Comparison of ENCODE assay signal across 11 cellular contexts in genomic region chr10:11236234-11236633, GRCh38.
A peak's percentile ranks its signal among the peaks of the same experiment; 100 is the strongest.
DNase-seq lines count a peak whose midpoint lies in the region; ATAC-seq and TF ChIP-seq lines count a peak whose summit lies in the region.
"Had no signal": no experiment of that assay in that cellular context is flagged by ENCODE, and none has a peak within 500 bp of the region (broad histone marks: within the 10 kb centered on the region; RNA-seq: fewer than 3 reads in every experiment).

No MANE protein-coding gene starts in this region.

- H3K9me2 ChIP-seq in Karpas-422 (replicated peaks; ENCODE audit: insufficient read depth, low read length) = no peaks in the 10 kb centered on the region

- ATAC-seq in GM18519 (IDR thresholded peaks at IDR 0.05; ENCODE audit: low FRiP score, unreplicated experiment) (peak; percentile 44), GM21529 (IDR thresholded peaks at IDR 0.05; ENCODE audit: unreplicated experiment) (peak; percentile 75), HG03442 (IDR thresholded peaks at IDR 0.05; ENCODE audit: unreplicated experiment) (peak; percentile 45)
- ATAC-seq: left cardiac atrium had no signal

- H3K4me2 ChIP-seq in Karpas-422 (ENCODE audit: low read depth, low read length, poor library complexity, severe bottlenecking) = no peak overlapping the region

- peaks cover 21% of the 10 kb centered on the region for H3K36me3 ChIP-seq in effector memory CD4-positive, alpha-beta T cell (ENCODE audit: control insufficient read depth, insufficient read depth, low read length)
- no peaks in the 10 kb centered on the region for H3K36me3 ChIP-seq in Karpas-422 (ENCODE audit: insufficient read depth, low read length)
- H3K36me3 ChIP-seq in ovary = no peaks in the 10 kb centered on the region

- TF ChIP-seq POLR2A in ovary (IDR thresholded peaks at IDR 0.05) = no peak

- no peak for TF ChIP-seq CTCF in ovary (IDR thresholded peaks at IDR 0.05)

- intact Hi-C loops in ovary (cut with DNase I) = no loop called here

- peak overlapping the region; percentile 7 for H3K4me3 ChIP-seq in effector memory CD4-positive, alpha-beta T cell (ENCODE audit: insufficient read depth, low read depth, low read length, poor library complexity, severe bottlenecking)
- H3K4me3 ChIP-seq in Karpas-422 (ENCODE audit: low read length) (no peak overlapping the region), ovary (no peak overlapping the region)

- peak overlapping the region; percentile 49 for H3K27ac ChIP-seq in effector memory CD4-positive, alpha-beta T cell (ENCODE audit: insufficient read depth, low read length, poor library complexity, severe bottlenecking)
- H3K27ac ChIP-seq in Karpas-422 (ENCODE audit: low read length) (no peak overlapping the region), ovary (no peak overlapping the region)

- H4K20me1 ChIP-seq in Karpas-422 (ENCODE audit: insufficient read depth, low read depth, low read length) = no peaks in the 10 kb centered on the region; the same call in 1 of the 2 replicates

- TF ChIP-seq EP300 in ovary (IDR thresholded peaks at IDR 0.05) = no peak

- no peak overlapping the region for H3K9ac ChIP-seq in Karpas-422 (ENCODE audit: low read length)

- no peak overlapping the region for H2AFZ ChIP-seq in Karpas-422 (ENCODE audit: low read length)

- peak in 1 of 3 donors; percentile 33 for DNase-seq in effector memory CD4-positive, alpha-beta T cell
- DNase-seq in Karpas-422 = no peak
- no peak for DNase-seq in HUDEP-2 (lab: John Stamatoyannopoulos, UW; ENCODE audit: unreplicated experiment in 76 of 76)
- no peak for DNase-seq in ovary
- DNase-seq in LoVo (ENCODE audit: low spot score) = no peak
- DNase-seq: dermis blood vessel endothelial cell, left cardiac atrium, NCI-H1092 treated with DMSO at 0.1 percent for 48 hours had no signal

- no peaks in the 10 kb centered on the region for H3K27me3 ChIP-seq in effector memory CD4-positive, alpha-beta T cell (replicated peaks; ENCODE audit: control insufficient read depth, insufficient read depth, low read length, poor library complexity, severe bottlenecking)
- no peaks in the 10 kb centered on the region for H3K27me3 ChIP-seq in Karpas-422 (ENCODE audit: low read length)
- H3K27me3 ChIP-seq in ovary = no peaks in the 10 kb centered on the region

- H3K9me3 ChIP-seq in effector memory CD4-positive, alpha-beta T cell (ENCODE audit: control insufficient read depth, low read length) = no peaks in the 10 kb centered on the region
- H3K9me3 ChIP-seq in Karpas-422 (ENCODE audit: low read length) = no peaks in the 10 kb centered on the region
- no peaks in the 10 kb centered on the region for H3K9me3 ChIP-seq in ovary

- peaks cover 52% of the 10 kb centered on the region for H3K4me1 ChIP-seq in effector memory CD4-positive, alpha-beta T cell (ENCODE audit: control insufficient read depth, insufficient read depth, low read length, poor library complexity, severe bottlenecking)
- H3K4me1 ChIP-seq in Karpas-422 (ENCODE audit: low read length) (no peaks in the 10 kb centered on the region), ovary (ENCODE audit: insufficient read depth) (peaks cover 4% of the 10 kb centered on the region)

- H3K79me2 ChIP-seq in Karpas-422 (ENCODE audit: low read length) = no peaks in the 10 kb centered on the region

- 58 to 85% (median 84%) methylated on average over 2 of the region's 2 CpGs for WGBS in ovary, 3 donors
